17 cellular contexts compared by ENCODE assay signal in the genomic region with DNA sequence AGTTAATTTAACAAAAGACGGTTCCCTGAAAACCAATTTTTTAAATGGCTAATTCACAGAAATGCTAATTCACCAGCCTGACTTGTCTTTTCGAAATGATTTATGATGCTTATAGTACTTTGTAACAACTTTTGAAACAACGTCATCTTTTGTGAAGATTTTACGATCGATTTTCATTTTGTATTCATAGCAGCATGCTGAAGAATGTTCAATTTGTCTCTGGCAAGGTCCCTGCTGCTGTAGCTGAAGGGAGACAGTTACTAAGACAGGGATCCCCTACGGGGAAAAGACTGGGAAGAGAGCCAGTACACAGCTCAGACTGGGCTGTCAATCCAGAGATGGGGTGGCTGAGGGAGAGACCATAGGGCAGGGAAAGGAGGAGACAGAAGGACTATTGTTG.
DNase-seq lines count a peak whose midpoint lies in the region; ATAC-seq and TF ChIP-seq lines count a peak whose summit lies in the region.
"Had no signal": no experiment of that assay in that cellular context is flagged by ENCODE, and none has a peak within 500 bp of the region (broad histone marks: within the 10 kb centered on the region; RNA-seq: fewer than 3 reads in every experiment).

No MANE protein-coding gene starts in this region.

- POLR2A ChIA-PET in A673 (lab: Charles Lee; ENCODE audit: low non-redundant PET) = interaction anchor here (0.8 kb wide), 1 partner anchor 27 kb away, joined by 3 read pairs; no protein-coding TSS in a partner anchor

- no peaks in the 10 kb centered on the region for H3K36me3 ChIP-seq in A673 (ENCODE audit: insufficient read depth, low read length, poor library complexity, severe bottlenecking)
- H3K36me3 ChIP-seq in H7 (replicated peaks; ENCODE audit: control insufficient read depth, insufficient read depth, low read length) = no peaks in the 10 kb centered on the region

- no peak overlapping the region for H3K27ac ChIP-seq in A673 (ENCODE audit: low read depth, low read length, poor library complexity, severe bottlenecking)
- H3K27ac ChIP-seq: C4-2B, KMS-11, SK-N-MC had no signal

- H3K27me3 ChIP-seq in A673 (replicated peaks; ENCODE audit: insufficient read depth, low read depth, low read length, poor library complexity) (no peaks in the 10 kb centered on the region), H7 (ENCODE audit: control insufficient read depth, insufficient read depth, low read length) (no peaks in the 10 kb centered on the region)

- BruUV-seq in A673 (replicated peaks; lab: Mats Ljungman, UMichigan) = no TSS peak

- DNase-seq in A673 (ENCODE audit: low spot score) (peak; percentile 66), H7 (peak; percentile 10), RPMI7951 (ENCODE audit: low read depth) (peak; percentile 37), epithelial cell of esophagus (ENCODE audit: low read depth) (peak; percentile 13)
- DNase-seq in stimulated activated CD4-positive, alpha-beta T cell treated with anti-CD3 and anti-CD28 coated beads, Interleukin-4, amount 100 ng/mL, for 4 hours = no peak
- DNase-seq: DMS53, NCI-H1092 treated with DMSO at 0.1 percent for 48 hours, NCI-H1694 treated with DMSO at 0.1 percent for 48 hours, NCI-H226, PC-3, T-cell had no signal

- no peak for ATAC-seq in GM18907 (IDR thresholded peaks at IDR 0.05; ENCODE audit: unreplicated experiment)
- ATAC-seq in GM18858 (IDR thresholded peaks at IDR 0.05; ENCODE audit: unreplicated experiment) = no peak
- no peak for ATAC-seq in HG03196 (IDR thresholded peaks at IDR 0.05; ENCODE audit: unreplicated experiment)
- ATAC-seq: PC-3, T-cell had no signal

- intact Hi-C loops in A673 (cut with micrococcal nuclease; ENCODE audit: unreplicated experiment) = no loop called here

- no peak for TF ChIP-seq CTCF in A673 (conservative IDR thresholded peaks at IDR 0.05; ENCODE audit: low read depth, low read length)
- no peak for TF ChIP-seq CTCF in epithelial cell of esophagus (IDR thresholded peaks at IDR 0.05; ENCODE audit: insufficient read depth, low read depth, low read length, missing control alignments)

- no peaks in the 10 kb centered on the region for H3K9me3 ChIP-seq in A673 (ENCODE audit: low read depth, low read length, poor library complexity, severe bottlenecking)

- peaks cover 9% of the 10 kb centered on the region for H3K4me1 ChIP-seq in A673 (ENCODE audit: insufficient read depth, low read length, poor library complexity, severe bottlenecking)

- H3K4me3 ChIP-seq in A673 (ENCODE audit: low read depth, low read length, poor library complexity, severe bottlenecking) (no peak overlapping the region), H7 (ENCODE audit: insufficient read depth, low read depth, low read length) (no peak overlapping the region), epithelial cell of esophagus (ENCODE audit: low read length) (no peak overlapping the region)
- H3K4me3 ChIP-seq: SK-N-MC had no signal

- CTCF ChIA-PET in A673 (lab: Charles Lee) = no interaction called here

Comparison
In these comparisons a context has a peak if more than half of its experiments do, and no peak if none do; other contexts are left out.
1. DNase-seq: peak in A673 (single experiment), H7 (single experiment), RPMI7951 (single experiment) and epithelial cell of esophagus (single experiment); none in stimulated activated CD4-positive, alpha-beta T cell treated with anti-CD3 and anti-CD28 coated beads, Interleukin-4, amount 100 ng/mL, for 4 hours (0 of 2).